Comparison of ENCODE assay signal across 1 cellular context in genomic region chr18:73891572-73892421, GRCh38.
TF ChIP-seq lines count a peak whose summit lies in the region.

No MANE protein-coding gene starts in this region.

TF ChIP-seq in H1, 55 proteins besides CTCF, POLR2A, EP300 and RAD21:
- TF ChIP-seq HDAC6 (IDR thresholded peaks at IDR 0.05; ENCODE audit: low read depth, low read length) (no peak), E2F6 (IDR thresholded peaks at IDR 0.05) (peak; percentile 83), TCF12 (IDR thresholded peaks at IDR 0.05; ENCODE audit: low read depth, low read length) (0 out of 2 replicates have a peak, but pooled peaks have one; percentile 8), CHD7 (IDR thresholded peaks at IDR 0.05; ENCODE audit: insufficient replicate concordance, low read length) (no peak), USF2 (IDR thresholded peaks at IDR 0.05; ENCODE audit: low read length) (peak; percentile 24; the same call in 1 of the 2 replicates), POU5F1 (IDR thresholded peaks at IDR 0.05; ENCODE audit: low read depth, low read length) (no peak), JUN (IDR thresholded peaks at IDR 0.05; ENCODE audit: low read depth, low read length) (no peak), RBBP5 (IDR thresholded peaks at IDR 0.05; ENCODE audit: borderline replicate concordance, low read depth, low read length) (no peak), KDM5A (IDR thresholded peaks at IDR 0.05; ENCODE audit: low read length) (no peak), RXRA (IDR thresholded peaks at IDR 0.05; ENCODE audit: insufficient read depth, low read depth, low read length) (no peak), SIX5 (IDR thresholded peaks at IDR 0.05; ENCODE audit: low read depth, low read length) (no peak), HDAC2 (IDR thresholded peaks at IDR 0.05; ENCODE audit: borderline replicate concordance in 1 of 2, low read depth in 2 of 2, low read length in 2 of 2) (peak; percentile 61 to 77; a peak in 2 of 4 replicates), SIN3A (conservative IDR thresholded peaks at IDR 0.05 in 1 of 2, IDR thresholded peaks at IDR 0.05 in 1 of 2; ENCODE audit: low read depth in 1 of 2, low read length in 2 of 2) (0 out of 4 replicates have a peak, but pooled peaks of 1 of the 2 experiments have one; percentile 33), MAX (IDR thresholded peaks at IDR 0.05) (peak; percentile 96), NANOG (IDR thresholded peaks at IDR 0.05; ENCODE audit: insufficient read depth, low read depth, low read length, poor library complexity, severe bottlenecking) (no peak), TAF7 (optimal IDR thresholded peaks at IDR 0.05; ENCODE audit: borderline replicate concordance, low read depth, low read length) (no peak), JUND (IDR thresholded peaks at IDR 0.05; ENCODE audit: low read length) (no peak), SAP30 (IDR thresholded peaks at IDR 0.05; ENCODE audit: insufficient read depth, insufficient replicate concordance, low read length) (peak; percentile 45), TEAD4 (IDR thresholded peaks at IDR 0.05; ENCODE audit: low read depth, low read length) (peak; percentile 79; the same call in 1 of the 2 replicates), RFX5 (IDR thresholded peaks at IDR 0.05; ENCODE audit: borderline replicate concordance, low read depth, low read length) (no peak), PHF8 (conservative IDR thresholded peaks at IDR 0.05; ENCODE audit: low read depth, low read length) (no peak), KDM1A (IDR thresholded peaks at IDR 0.05; ENCODE audit: borderline replicate concordance, low read length) (0 out of 2 replicates have a peak, but pooled peaks have one; percentile 15), SP1 (IDR thresholded peaks at IDR 0.05; ENCODE audit: low read depth, low read length) (0 out of 2 replicates have a peak, but pooled peaks have one; percentile 36), GABPA (IDR thresholded peaks at IDR 0.05; ENCODE audit: borderline replicate concordance, insufficient read depth, low read length) (no peak), CREB1 (IDR thresholded peaks at IDR 0.05) (no peak)
